In genomic region chr14:67680121-67680602, GRCh38 we compare ENCODE assay signal across 10 cellular contexts. TPM values are rescaled to one million over a fixed set of nuclear protein-coding genes. Genes with fewer than 3 reads are reported as not detected.
DNase-seq lines count a peak whose midpoint lies in the region; ATAC-seq, FAIRE-seq and TF ChIP-seq lines count a peak whose summit lies in the region.
"Had no signal": no experiment of that assay in that cellular context is flagged by ENCODE, and none has a peak within 500 bp of the region (broad histone marks: within the 10 kb centered on the region; RNA-seq: fewer than 3 reads in every experiment).

No MANE protein-coding gene starts in this region.

- H3K27ac ChIP-seq in tibial nerve: no peak overlapping the region

- H3K9me3 ChIP-seq in adipocyte (ENCODE audit: control insufficient read depth, low read length): no peaks in the 10 kb centered on the region
- H3K9me3 ChIP-seq in tibial nerve: no peaks in the 10 kb centered on the region

- peak; percentile 78 for DNase-seq in AG20443 (ENCODE audit: low spot score)
- peak; percentile 30 for DNase-seq in GM19240 (ENCODE audit: insufficient read length, low spot score)
- peak; percentile 38 for DNase-seq in adipocyte (ENCODE audit: low read depth)
- no peak for DNase-seq in urothelium cell line (ENCODE audit: low spot score)
- no peak for DNase-seq in NOMO-1 treated with dmso at 0.1 percent for 144 hours (lab: John Stamatoyannopoulos, UW; ENCODE audit: unreplicated experiment)
- no peak for DNase-seq in tibial nerve (ENCODE audit: low spot score in 2 of 2)
- no peak for DNase-seq in lower leg skin (ENCODE audit: low spot score in 2 of 2)

- WGBS in tibial nerve, 2 donors: 90 to 94% methylated on average over 3 of the region's 3 CpGs
- 84 to 86% methylated on average over 3 of the region's 3 CpGs for WGBS in lower leg skin, 2 donors

- TF ChIP-seq CTCF in tibial nerve (IDR thresholded peaks at IDR 0.05) (no peak), lower leg skin (IDR thresholded peaks at IDR 0.05) (no peak)

- peak; percentile 27 for FAIRE-seq in urothelium cell line (lab: Jason Lieb, UNC)
- FAIRE-seq: colon had no signal

- H3K9ac ChIP-seq in adipocyte (ENCODE audit: low read length): peak overlapping the region; percentile 42

- H3K4me1 ChIP-seq in adipocyte (ENCODE audit: control insufficient read depth, insufficient read depth, low read length) (peaks cover 23% of the 10 kb centered on the region), tibial nerve (peaks cover 0 to 5% (median 2%) of the 10 kb centered on the region in 4 donors)

- TF ChIP-seq EP300 in tibial nerve (IDR thresholded peaks at IDR 0.05): no peak

- ATAC-seq in HG03175 (IDR thresholded peaks at IDR 0.05; ENCODE audit: unreplicated experiment): peak; percentile 93
- ATAC-seq: HCT116 had no signal

- H3K36me3 ChIP-seq in adipocyte (ENCODE audit: control insufficient read depth, insufficient read depth, low read length, severe bottlenecking) (peaks cover 61% of the 10 kb centered on the region), tibial nerve (peaks cover 0 to 44% (median 0%) of the 10 kb centered on the region in 3 donors)

- H3K4me3 ChIP-seq in adipocyte (ENCODE audit: low read length) (peak overlapping the region; percentile 1), tibial nerve (no peak overlapping the region), lower leg skin (ENCODE audit: low read depth, poor library complexity, severe bottlenecking) (no peak overlapping the region)

- TF ChIP-seq POLR2A in tibial nerve (IDR thresholded peaks at IDR 0.05) (no peak), lower leg skin (IDR thresholded peaks at IDR 0.05) (no peak)

- intact Hi-C loops in lower leg skin (cut with DNase I; ENCODE audit: low total_unique reads): no loop called here

- H3K27me3 ChIP-seq in adipocyte (replicated peaks; ENCODE audit: control insufficient read depth, insufficient read depth, low read length) (no peaks in the 10 kb centered on the region), tibial nerve (no peaks in the 10 kb centered on the region)

RNA-seq across cellular contexts. Expression of gene VTI1B, which starts 5.7 kb away (rescaled TPM):
- total RNA-seq in tibial nerve (100 to 1,000 TPM in 3 of 4 donors, 10 to 100 TPM in 1; 66.1 to 123 (median 103) TPM), lower leg skin (10 to 100 TPM; 39.9 to 52.6 (median 47.4) TPM)

RNA-seq across cellular contexts. Expression of gene RDH11, which starts 15.4 kb away (rescaled TPM):
- total RNA-seq in tibial nerve (10 to 100 TPM; 24.0 to 48.8 (median 34.9) TPM), lower leg skin (10 to 100 TPM; 34.5 to 72.3 (median 49.1) TPM)

RNA-seq across cellular contexts. Expression of gene RDH12, which starts 21.5 kb away (rescaled TPM):
- total RNA-seq in tibial nerve (not detected), lower leg skin (100 to 1,000 TPM in 2 of 4 donors, 10 to 100 TPM in 2; 70.4 to 106 (median 87.6) TPM)

Comparison
In these comparisons a context has a peak if more than half of its experiments do, and no peak if none do; other contexts are left out.
1. DNase-seq: peak in AG20443 (single experiment), GM19240 (single experiment) and adipocyte (single experiment); none in urothelium cell line (single experiment), NOMO-1 treated with dmso at 0.1 percent for 144 hours (single experiment), tibial nerve (0 of 2) and lower leg skin (0 of 2).
2. RNA of gene RDH12, which starts 21.5 kb away (total RNA-seq): 70.4 to 106 TPM in lower leg skin; not detected in tibial nerve; every median in the first group is over 10 times any median in the second.